Comparison of ENCODE assay signal across 1 cellular context in genomic region chr6:13216236-13216933, GRCh38.
TF ChIP-seq lines count a peak whose summit lies in the region.

No MANE protein-coding gene starts in this region.

TF ChIP-seq in GM12878, 131 proteins besides CTCF, POLR2A, EP300 and RAD21 (continued from another document):
- TF ChIP-seq ZBTB4 (CRISPR knock-in tag; IDR thresholded peaks at IDR 0.05) = no peak
- TF ChIP-seq IKZF2 (IDR thresholded peaks at IDR 0.05) = peak; percentile 66 to 70
- TF ChIP-seq ZZZ3 (IDR thresholded peaks at IDR 0.05; ENCODE audit: control insufficient read depth, insufficient read length, low read depth) = no peak
- 0 out of 2 replicates have a peak, but pooled peaks have one; percentile 4 for TF ChIP-seq SPI1 (IDR thresholded peaks at IDR 0.05; ENCODE audit: borderline replicate concordance, insufficient read depth, low read depth, low read length)
- TF ChIP-seq ZNF207 (IDR thresholded peaks at IDR 0.05; ENCODE audit: borderline replicate concordance) = no peak
- TF ChIP-seq ATF7 (IDR thresholded peaks at IDR 0.05; ENCODE audit: low read depth) = peak; percentile 70; the same call in 1 of the 2 replicates
- no peak for TF ChIP-seq PBX3 (IDR thresholded peaks at IDR 0.05; ENCODE audit: insufficient replicate concordance, low read depth, low read length)
- TF ChIP-seq JUNB (IDR thresholded peaks at IDR 0.05) = 0 out of 2 replicates have a peak, but pooled peaks have one; percentile 12
- 0 out of 2 replicates have a peak, but pooled peaks have one; percentile 30 for TF ChIP-seq ZNF384 (IDR thresholded peaks at IDR 0.05; ENCODE audit: borderline replicate concordance, low read depth, low read length)
- TF ChIP-seq DPF2 (IDR thresholded peaks at IDR 0.05) = peak; percentile 76; the same call in 1 of the 2 replicates
- TF ChIP-seq, protein P1, sequence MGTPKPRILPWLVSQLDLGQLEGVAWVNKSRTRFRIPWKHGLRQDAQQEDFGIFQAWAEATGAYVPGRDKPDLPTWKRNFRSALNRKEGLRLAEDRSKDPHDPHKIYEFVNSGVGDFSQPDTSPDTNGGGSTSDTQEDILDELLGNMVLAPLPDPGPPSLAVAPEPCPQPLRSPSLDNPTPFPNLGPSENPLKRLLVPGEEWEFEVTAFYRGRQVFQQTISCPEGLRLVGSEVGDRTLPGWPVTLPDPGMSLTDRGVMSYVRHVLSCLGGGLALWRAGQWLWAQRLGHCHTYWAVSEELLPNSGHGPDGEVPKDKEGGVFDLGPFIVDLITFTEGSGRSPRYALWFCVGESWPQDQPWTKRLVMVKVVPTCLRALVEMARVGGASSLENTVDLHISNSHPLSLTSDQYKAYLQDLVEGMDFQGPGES (IDR thresholded peaks at IDR 0.05) = no peak
- TF ChIP-seq MEF2B (IDR thresholded peaks at IDR 0.05; ENCODE audit: partially characterized antibody, poor library complexity, severe bottlenecking) = peak; percentile 23
- peak; percentile 44; the same call in 1 of the 2 replicates for TF ChIP-seq BACH1 (IDR thresholded peaks at IDR 0.05; ENCODE audit: borderline replicate concordance)
- TF ChIP-seq IKZF1 (conservative IDR thresholded peaks at IDR 0.05) = peak; percentile 71
- 0 out of 2 replicates have a peak, but pooled peaks have one; percentile 45 for TF ChIP-seq ZNF24 (IDR thresholded peaks at IDR 0.05)
